8 cellular contexts compared by ENCODE assay signal in the genomic region with DNA sequence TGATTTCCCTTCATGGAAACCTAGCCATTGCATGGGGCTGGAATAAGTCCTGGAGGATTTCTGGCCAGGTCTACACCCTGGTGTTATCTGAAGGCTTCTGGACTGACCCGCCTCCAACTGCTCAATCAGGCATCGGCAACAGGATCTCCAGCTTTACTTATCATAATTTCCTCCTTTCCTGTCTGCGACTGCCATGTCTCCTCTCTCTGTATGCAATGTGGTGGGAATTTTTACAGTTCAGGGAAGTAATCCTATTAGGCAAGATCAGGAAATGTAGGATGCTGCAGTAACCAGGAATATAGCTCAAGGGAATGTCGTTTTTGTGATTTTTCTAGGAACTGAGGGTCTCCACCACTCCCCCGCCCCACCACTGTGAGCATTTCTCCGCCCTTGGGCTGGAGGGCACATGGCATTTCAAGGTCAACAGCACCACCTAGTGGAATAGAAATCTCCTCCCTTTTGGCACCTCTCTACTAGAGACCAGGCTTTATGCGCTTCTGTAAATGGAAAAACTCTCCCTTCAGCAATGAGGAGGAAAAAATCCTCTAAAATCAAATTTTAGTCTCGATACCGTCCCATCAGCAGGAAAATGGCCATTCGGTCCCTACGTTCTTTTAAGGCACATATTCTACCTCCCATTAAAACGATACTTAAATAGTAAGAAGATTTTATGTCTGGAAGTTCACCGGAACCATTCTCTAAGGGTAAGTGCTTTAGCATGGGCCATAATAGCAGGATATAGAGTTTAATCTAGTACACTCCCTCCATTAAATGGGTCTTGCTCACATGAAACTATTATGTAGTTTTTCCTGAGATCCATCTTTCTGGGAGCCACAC.
DNase-seq lines count a peak whose midpoint lies in the region; FAIRE-seq and TF ChIP-seq lines count a peak whose summit lies in the region.

No MANE protein-coding gene starts in this region.

- TF ChIP-seq CTCF in LNCaP clone FGC (IDR thresholded peaks at IDR 0.05; ENCODE audit: control insufficient read depth, extremely low read depth, insufficient read depth) (peak; percentile 82), astrocyte of the cerebellum (IDR thresholded peaks at IDR 0.05; ENCODE audit: low read depth, low read length, missing control alignments) (peak; percentile 69)

- peaks cover 0 to 3% of the 10 kb centered on the region in 2 donors for H3K27me3 ChIP-seq in small intestine (ENCODE audit: control insufficient read depth in 2 of 2, insufficient read depth in 2 of 2, low read length in 2 of 2)

- peak; percentile 27 for DNase-seq in NCI-H510A treated with DMSO at 0.1 percent for 48 hours (lab: John Stamatoyannopoulos, UW)
- DNase-seq in NCI-H510A (lab: John Stamatoyannopoulos, UW): no peak
- peak; percentile 26 for DNase-seq in H54 (ENCODE audit: insufficient read length, low spot score)
- peak; percentile 8 for DNase-seq in LNCaP clone FGC (ENCODE audit: low read depth)
- DNase-seq in SK-N-DZ (ENCODE audit: low spot score): peak; percentile 77
- peak; percentile 24 for DNase-seq in astrocyte of the cerebellum (ENCODE audit: low read depth)
- peak; percentile 20 for DNase-seq in iPS DF 19.7 (ENCODE audit: low read depth, low spot score)
- DNase-seq in small intestine: peak; percentile 46

- TF ChIP-seq POLR2A in H54 (IDR thresholded peaks at IDR 0.05; ENCODE audit: low read depth, low read length): no peak

- in situ Hi-C loops in astrocyte of the cerebellum (cut with HindIII; ENCODE audit: low sequenced_read_pairs): no loop called here

- H3K27ac ChIP-seq in small intestine (ENCODE audit: low read depth in 1 of 2, low read length in 1 of 2): no peak overlapping the region

- H3K4me3 ChIP-seq in LNCaP clone FGC (ENCODE audit: low read depth, low read length) (no peak overlapping the region), astrocyte of the cerebellum (ENCODE audit: low read depth, low read length) (no peak overlapping the region), small intestine (ENCODE audit: low read depth in 1 of 2, low read length in 2 of 2) (no peak overlapping the region)

- H3K9me3 ChIP-seq in small intestine (ENCODE audit: control insufficient read depth, low read depth): no peaks in the 10 kb centered on the region

- no peaks in the 10 kb centered on the region for H3K4me1 ChIP-seq in small intestine (ENCODE audit: control insufficient read depth in 2 of 2, insufficient read depth in 1 of 2, low read depth in 1 of 2, low read length in 1 of 2)

- H3K36me3 ChIP-seq in small intestine (ENCODE audit: control insufficient read depth in 2 of 2, insufficient read depth in 2 of 2, low read length in 2 of 2): no peaks in the 10 kb centered on the region

- FAIRE-seq in H54 (lab: Jason Lieb, UNC) (peak; percentile 93), small intestine (lab: Jason Lieb, UNC) (no peak)

- 35 to 52% (median 51%) methylated on average over 13 of the region's 13 CpGs for WGBS in small intestine, 3 donors
